In genomic region chr12:58860050-58860787, GRCh38 we compare ENCODE assay signal across 15 cellular contexts.
"Had no signal": no experiment of that assay in that cellular context is flagged by ENCODE, and none has a peak within 500 bp of the region (broad histone marks: within the 10 kb centered on the region; RNA-seq: fewer than 3 reads in every experiment).

No MANE protein-coding gene starts in this region.

- DNase-seq: activated CD8-positive, alpha-beta memory T cell treated with anti-CD3 and anti-CD28 coated beads for 24 hours; activated CD8-positive, alpha-beta memory T cell treated with anti-CD3 and anti-CD28 coated beads, Interleukin-2, amount 50 U/mL, for 48 hours; activated gamma-delta T cell treated with Interleukin-2 at 50 U/mL for 16 hours; activated T-cell treated with anti-CD3 and anti-CD28 coated beads, Interleukin-2, amount 50 U/mL, for 72 hours; left lung; mammary epithelial cell; right lobe of liver; stimulated activated CD4-positive, alpha-beta T cell treated with anti-CD3 and anti-CD28 coated beads, Interleukin-4, amount 100 ng/mL, for 1 hour; stimulated activated naive CD8-positive, alpha-beta T cell treated with anti-CD3 and anti-CD28 coated beads, Interleukin-15, amount 100 ng/mL, for 72 hours; T-helper 1 cell; T-helper 9 cell; upper lobe of left lung had no signal

- H3K27ac ChIP-seq: cardiac muscle cell, left lung, right lobe of liver, thoracic aorta, upper lobe of left lung had no signal

- H3K4me3 ChIP-seq: cardiac muscle cell, left lung, right lobe of liver, smooth muscle cell, thoracic aorta, upper lobe of left lung had no signal

- H3K36me3 ChIP-seq: cardiac muscle cell, left lung, right lobe of liver, thoracic aorta, upper lobe of left lung had no signal

- H3K4me1 ChIP-seq: left lung, right lobe of liver, upper lobe of left lung had no signal

- H3K9me3 ChIP-seq: right lobe of liver, thoracic aorta, upper lobe of left lung had no signal

- H3K27me3 ChIP-seq: cardiac muscle cell, left lung, right lobe of liver, upper lobe of left lung had no signal

- H3K4me2 ChIP-seq: smooth muscle cell had no signal
